ENCODE assay signal across 14 cellular contexts in the genomic region with DNA sequence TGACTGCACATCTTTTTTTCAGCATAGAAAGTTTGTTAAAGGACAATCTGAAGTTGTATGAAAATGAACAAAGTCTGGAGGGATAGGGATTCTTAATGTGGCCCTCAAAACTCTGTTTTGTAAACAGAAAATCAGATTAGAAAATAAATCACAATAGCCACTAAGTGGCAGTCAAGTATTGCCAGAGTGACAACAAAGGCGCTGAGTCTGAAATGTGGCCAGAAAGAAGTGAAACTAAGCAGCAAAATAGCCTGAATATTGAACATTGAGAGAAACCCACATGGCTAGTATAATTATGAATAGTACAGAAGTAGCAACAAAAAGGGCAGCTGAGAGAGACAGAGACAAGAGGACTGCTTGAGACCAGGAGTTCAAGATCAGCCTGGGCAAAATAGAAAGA.
DNase-seq lines count a peak whose midpoint lies in the region; ATAC-seq, FAIRE-seq and TF ChIP-seq lines count a peak whose summit lies in the region.
"Had no signal": no experiment of that assay in that cellular context is flagged by ENCODE, and none has a peak within 500 bp of the region (broad histone marks: within the 10 kb centered on the region; RNA-seq: fewer than 3 reads in every experiment).

No MANE protein-coding gene starts in this region.

- WGBS in HepG2 (ENCODE audit: low lambda C conversion rate), result 0% methylated on average over 1 of the region's 1 CpG
- 47% methylated on average over 1 of the region's 1 CpG for WGBS in esophagus muscularis mucosa

- CTCF ChIA-PET in HepG2 (lab: Yijun Ruan, JAX; ENCODE audit: low intra/inter-chr PET ratio, low total read pairs), result no interaction called here

- no peaks in the 10 kb centered on the region for H3K79me2 ChIP-seq in HepG2 (ENCODE audit: insufficient read depth, low read length)

- DNase-seq in GM18507 (ENCODE audit: extremely low spot score, insufficient read length, low read depth) (peak; percentile 1), H54 (ENCODE audit: insufficient read length, low spot score) (no peak), NB4 (ENCODE audit: low read depth) (peak; percentile 1), HepG2 (ENCODE audit: low spot score) (no peak), esophagus muscularis mucosa (ENCODE audit: extremely low spot score) (no peak), T-helper 9 cell (no peak)
- no peak for DNase-seq in activated naive CD4-positive, alpha-beta T cell treated with anti-CD3 and anti-CD28 coated beads, Interleukin-2, amount 50 U/mL, for 16 hours
- DNase-seq: activated CD4-positive, alpha-beta T cell treated with anti-CD3 and anti-CD28 coated beads for 48 hours; activated gamma-delta T cell treated with Interleukin-2 at 50 U/mL for 16 hours; DMS153; kidney; SK-N-SH had no signal

- POLR2A ChIA-PET in HepG2 (lab: Yijun Ruan, JAX), result no interaction called here

- H3K4me3 ChIP-seq in NB4 (ENCODE audit: low read depth, low read length), result no peak overlapping the region
- H3K4me3 ChIP-seq in HepG2 (replicated peaks in 1 of 3; ENCODE audit: insufficient read depth in 1 of 3, low read depth in 2 of 3, low read length in 3 of 3), result no peak overlapping the region
- H3K4me3 ChIP-seq in esophagus muscularis mucosa, result no peak overlapping the region
- H3K4me3 ChIP-seq: skin epidermis had no signal

- intact Hi-C loops in HepG2 (cut with micrococcal nuclease; ENCODE audit: unreplicated experiment), result no loop called here
- intact Hi-C loops in esophagus muscularis mucosa (cut with DNase I), result no loop called here

- in situ Hi-C loops in HepG2 (cut with HindIII; ENCODE audit: extremely low pct_ligation_motif_present, low pct_unique_long_range_greater_than_20kb), result no loop called here

- TF ChIP-seq RAD21 in HepG2 (CRISPR knock-in tag; IDR thresholded peaks at IDR 0.05), result no peak

- TF ChIP-seq EP300 in HepG2 (IDR thresholded peaks at IDR 0.05; ENCODE audit: low read depth in 2 of 2, low read length in 2 of 2) (no peak), HepG2 (CRISPR knock-in tag; IDR thresholded peaks at IDR 0.05; ENCODE audit: borderline replicate concordance) (no peak), esophagus muscularis mucosa (IDR thresholded peaks at IDR 0.05) (no peak)

- H3K27ac ChIP-seq in HepG2 (ENCODE audit: extremely low read length, insufficient read depth, low read length) (no peak overlapping the region), esophagus muscularis mucosa (replicated peaks in 1 of 4) (no peak overlapping the region)
- H3K27ac ChIP-seq: skin epidermis had no signal

- no peaks in the 10 kb centered on the region for H4K20me1 ChIP-seq in HepG2 (ENCODE audit: insufficient read depth, low read length)

- ATAC-seq in HepG2, result no peak

- FAIRE-seq in GM18507 (lab: Jason Lieb, UNC), result peak; percentile 99
- peak; percentile 6 for FAIRE-seq in H54 (lab: Jason Lieb, UNC)
- peak; percentile 97 for FAIRE-seq in HepG2 (lab: Jason Lieb, UNC)
- FAIRE-seq: kidney, urothelium cell line had no signal

- no peaks in the 10 kb centered on the region for H3K4me1 ChIP-seq in HepG2 (ENCODE audit: insufficient read depth, low read length)
- H3K4me1 ChIP-seq in esophagus muscularis mucosa, result no peaks in the 10 kb centered on the region

- H3K36me3 ChIP-seq in HepG2 (replicated peaks in 1 of 2; ENCODE audit: control insufficient read depth in 1 of 2, insufficient read depth in 2 of 2, low read length in 2 of 2) (no peaks in the 10 kb centered on the region), esophagus muscularis mucosa (no peaks in the 10 kb centered on the region)

- H3K4me2 ChIP-seq in HepG2 (ENCODE audit: low read depth, low read length), result no peak overlapping the region
- H3K4me2 ChIP-seq: SK-N-SH had no signal

- no TSS peak for BruUV-seq in HepG2 (replicated peaks; lab: Mats Ljungman, UMichigan)

- no peak overlapping the region for H3K9ac ChIP-seq in HepG2 (ENCODE audit: insufficient read depth, low read depth, low read length)
- H3K9ac ChIP-seq: SK-N-SH had no signal

- H2AFZ ChIP-seq in HepG2 (ENCODE audit: low read length), result no peak overlapping the region

- H3K27me3 ChIP-seq in HepG2 (ENCODE audit: control insufficient read depth in 1 of 2, insufficient read depth in 2 of 2, low read length in 2 of 2), result no peaks in the 10 kb centered on the region
- H3K27me3 ChIP-seq in esophagus muscularis mucosa, result peaks cover 0 to 3% (median 0%) of the 10 kb centered on the region in 4 donors

- TF ChIP-seq CTCF in NB4 (IDR thresholded peaks at IDR 0.05; ENCODE audit: low read depth, low read length), result no peak
- TF ChIP-seq CTCF in HepG2 (CRISPR knock-in tag; IDR thresholded peaks at IDR 0.05), result no peak
- TF ChIP-seq CTCF in esophagus muscularis mucosa (IDR thresholded peaks at IDR 0.05), result no peak

- no peaks in the 10 kb centered on the region for H3K9me3 ChIP-seq in HepG2 (ENCODE audit: low read length)
- H3K9me3 ChIP-seq in esophagus muscularis mucosa, result no peaks in the 10 kb centered on the region
- H3K9me3 ChIP-seq: SK-N-SH had no signal

- TF ChIP-seq POLR2A in H54 (IDR thresholded peaks at IDR 0.05; ENCODE audit: low read depth, low read length) (no peak), NB4 (IDR thresholded peaks at IDR 0.05; ENCODE audit: extremely low read depth, insufficient read length) (no peak), HepG2 (IDR thresholded peaks at IDR 0.05; ENCODE audit: insufficient read depth in 1 of 2, low read depth in 2 of 2, low read length in 2 of 2) (no peak), esophagus muscularis mucosa (IDR thresholded peaks at IDR 0.05; ENCODE audit: low read depth) (no peak)

TF ChIP-seq in HepG2, 621 proteins besides CTCF, POLR2A, EP300 and RAD21:
- TF ChIP-seq PRPF4 (IDR thresholded peaks at IDR 0.05; ENCODE audit: low read depth, low read length, poor library complexity, severe bottlenecking) (no peak), STAG1 (CRISPR knock-in tag; IDR thresholded peaks at IDR 0.05) (peak; percentile 7; the same call in 1 of the 2 replicates), ATRX (CRISPR knock-in tag; IDR thresholded peaks at IDR 0.05; ENCODE audit: borderline replicate concordance) (no peak)
- TF ChIP-seq, protein P1, sequence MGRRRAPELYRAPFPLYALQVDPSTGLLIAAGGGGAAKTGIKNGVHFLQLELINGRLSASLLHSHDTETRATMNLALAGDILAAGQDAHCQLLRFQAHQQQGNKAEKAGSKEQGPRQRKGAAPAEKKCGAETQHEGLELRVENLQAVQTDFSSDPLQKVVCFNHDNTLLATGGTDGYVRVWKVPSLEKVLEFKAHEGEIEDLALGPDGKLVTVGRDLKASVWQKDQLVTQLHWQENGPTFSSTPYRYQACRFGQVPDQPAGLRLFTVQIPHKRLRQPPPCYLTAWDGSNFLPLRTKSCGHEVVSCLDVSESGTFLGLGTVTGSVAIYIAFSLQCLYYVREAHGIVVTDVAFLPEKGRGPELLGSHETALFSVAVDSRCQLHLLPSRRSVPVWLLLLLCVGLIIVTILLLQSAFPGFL (CRISPR knock-in tag; IDR thresholded peaks at IDR 0.05), result no peak

Comparison
In these comparisons a context has a peak if more than half of its experiments do, and no peak if none do; other contexts are left out.
1. DNase-seq: peak in GM18507 (single experiment) and NB4 (single experiment); none in H54 (single experiment), HepG2 (single experiment), activated naive CD4-positive, alpha-beta T cell treated with anti-CD3 and anti-CD28 coated beads, Interleukin-2, amount 50 U/mL, for 16 hours (single experiment), esophagus muscularis mucosa (single experiment) and T-helper 9 cell (single experiment).